Comparison of ENCODE assay signal across 17 cellular contexts in the genomic region with DNA sequence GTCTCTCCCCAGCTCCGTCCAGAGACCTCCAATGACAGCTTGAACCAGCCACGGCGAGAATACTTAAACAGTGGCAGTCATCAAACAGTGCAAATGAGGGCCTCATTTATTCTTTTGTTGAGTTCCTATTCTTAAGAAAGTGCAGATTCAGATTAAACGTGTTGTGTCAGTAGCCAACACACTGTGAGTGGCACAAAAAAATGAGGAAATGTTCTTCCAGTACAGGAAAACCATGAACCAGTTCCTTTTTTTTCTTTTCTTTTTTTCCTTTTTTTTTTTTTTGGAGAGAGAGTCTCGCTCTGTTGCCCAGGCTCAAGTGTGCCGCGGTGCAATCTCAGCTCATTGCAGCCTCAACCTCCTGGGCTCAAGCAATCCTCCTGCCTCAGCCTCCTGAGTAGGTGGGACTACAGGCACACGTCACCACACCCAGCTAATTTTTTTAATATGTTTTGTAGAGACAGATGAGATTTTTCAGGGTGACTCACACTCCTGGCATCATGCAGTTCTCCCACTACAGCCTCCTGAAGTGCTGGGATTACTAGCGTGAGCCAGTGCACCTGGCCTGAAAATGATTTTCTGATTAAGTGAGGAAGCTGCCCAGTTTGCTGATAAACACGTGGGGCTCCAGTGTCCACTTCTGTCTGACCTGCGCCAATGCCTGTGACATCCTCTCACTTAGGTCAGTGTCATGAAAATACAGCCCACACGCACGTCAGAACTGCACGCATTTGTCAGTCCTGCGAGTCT. TPM values are rescaled to one million over a fixed set of nuclear protein-coding genes. Genes with fewer than 3 reads are reported as not detected.
DNase-seq lines count a peak whose midpoint lies in the region; ATAC-seq and TF ChIP-seq lines count a peak whose summit lies in the region.
"Had no signal": no experiment of that assay in that cellular context is flagged by ENCODE, and none has a peak within 500 bp of the region (broad histone marks: within the 10 kb centered on the region; RNA-seq: fewer than 3 reads in every experiment).

No MANE protein-coding gene starts in this region.

- no peak overlapping the region for H3K4me3 ChIP-seq in mammary epithelial cell (replicated peaks in 1 of 3; ENCODE audit: insufficient read depth in 1 of 3, low read depth in 2 of 3, low read length in 3 of 3)
- no peak overlapping the region for H3K4me3 ChIP-seq in naive thymus-derived CD4-positive, alpha-beta T cell (ENCODE audit: low read length)
- H3K4me3 ChIP-seq: lower lobe of right lung, SK-N-MC, transverse colon had no signal

- H3K79me2 ChIP-seq in mammary epithelial cell (ENCODE audit: insufficient read depth, low read length), result no peaks in the 10 kb centered on the region

- DNase-seq in Calu3 (peak; percentile 35), LoVo (ENCODE audit: low spot score) (peak; percentile 20), mammary epithelial cell (peak; percentile 29), hepatic stellate cell (ENCODE audit: low spot score) (no peak), substantia nigra (lab: John Stamatoyannopoulos, UW) (no peak), COLO829 (ENCODE audit: low spot score) (no peak)
- DNase-seq in naive thymus-derived CD4-positive, alpha-beta T cell, result no peak
- DNase-seq: lower lobe of right lung; NCI-H1930; occipital lobe; stimulated activated CD4-positive, alpha-beta T cell treated with anti-CD3 and anti-CD28 coated beads, Interleukin-12 subunit alpha, Interleukin-12 subunit beta, amount 100 ng/mL, for 4 hours; transverse colon; WERI-Rb-1 had no signal

- no peak overlapping the region for H3K9ac ChIP-seq in mammary epithelial cell (ENCODE audit: insufficient read depth, low read length)

- no peaks in the 10 kb centered on the region for H3K9me3 Mint-ChIP-seq in Calu3 (ENCODE audit: low read depth, unreplicated experiment)
- H3K9me3 Mint-ChIP-seq in naive thymus-derived CD4-positive, alpha-beta T cell, result peaks cover 0 to 12% (median 5%) of the 10 kb centered on the region in 11 donors

- POLR2A ChIA-PET in naive thymus-derived CD4-positive, alpha-beta T cell (lab: Charles Lee), result no interaction called here

- BruUV-seq in Calu3 (replicated peaks; lab: Mats Ljungman, UMichigan) (no TSS peak), mammary epithelial cell (replicated peaks; lab: Mats Ljungman, UMichigan) (no TSS peak)

- TF ChIP-seq CTCF in Calu3 (IDR thresholded peaks at IDR 0.05; ENCODE audit: unreplicated experiment), result no peak
- TF ChIP-seq CTCF in mammary epithelial cell (conservative IDR thresholded peaks at IDR 0.05 in 1 of 2, IDR thresholded peaks at IDR 0.05 in 1 of 2; ENCODE audit: extremely low read depth in 1 of 2, insufficient read depth in 1 of 2, low read depth in 1 of 2, low read length in 2 of 2), result no peak

- H3K4me1 ChIP-seq in mammary epithelial cell (ENCODE audit: insufficient read depth, low read length), result no peaks in the 10 kb centered on the region
- H3K4me1 ChIP-seq in naive thymus-derived CD4-positive, alpha-beta T cell (ENCODE audit: control insufficient read depth in 2 of 2, insufficient read depth in 2 of 2, low read length in 2 of 2), result no peaks in the 10 kb centered on the region
- H3K4me1 ChIP-seq: lower lobe of right lung, transverse colon had no signal

- peaks cover 93% of the 10 kb centered on the region for H3K27me3 Mint-ChIP-seq in Calu3 (ENCODE audit: unreplicated experiment)
- peaks cover 0 to 11% (median 4%) of the 10 kb centered on the region in 5 donors for H3K27me3 Mint-ChIP-seq in naive thymus-derived CD4-positive, alpha-beta T cell

- WGBS in mammary epithelial cell (ENCODE audit: low coverage, missing lambda C conversion rate), result 73% methylated on average over 11 of the region's 15 CpGs

- CTCF ChIA-PET in Calu3 (lab: Charles Lee), result no interaction called here
- CTCF ChIA-PET in mammary epithelial cell (lab: Charles Lee; ENCODE audit: low non-redundant PET), result no interaction called here
- CTCF ChIA-PET in naive thymus-derived CD4-positive, alpha-beta T cell (lab: Charles Lee), result no interaction called here

- H3K4me2 ChIP-seq in mammary epithelial cell (ENCODE audit: insufficient read depth, low read depth, low read length), result no peak overlapping the region

- dilution Hi-C loops in mammary epithelial cell (cut with HindIII; ENCODE audit: low sequenced_read_pairs), result no loop called here

- in situ Hi-C loops in mammary epithelial cell (cut with MboI; ENCODE audit: low sequenced_read_pairs in 2 of 2), result no loop called here

- no peaks in the 10 kb centered on the region for H3K4me1 Mint-ChIP-seq in Calu3 (ENCODE audit: low read depth, unreplicated experiment)
- no peaks in the 10 kb centered on the region for H3K4me1 Mint-ChIP-seq in naive thymus-derived CD4-positive, alpha-beta T cell
- H3K4me1 Mint-ChIP-seq: B cell had no signal

- no peaks in the 10 kb centered on the region for H3K36me3 ChIP-seq in mammary epithelial cell (ENCODE audit: insufficient read depth, low read length)
- no peaks in the 10 kb centered on the region for H3K36me3 ChIP-seq in naive thymus-derived CD4-positive, alpha-beta T cell (ENCODE audit: control insufficient read depth in 2 of 3, insufficient read depth in 3 of 3, low read length in 3 of 3)
- H3K36me3 ChIP-seq: lower lobe of right lung, transverse colon, WERI-Rb-1 had no signal

- peaks cover 2% of the 10 kb centered on the region for H3K27me3 ChIP-seq in mammary epithelial cell (ENCODE audit: insufficient read depth, low read length)
- H3K27me3 ChIP-seq in naive thymus-derived CD4-positive, alpha-beta T cell (ENCODE audit: control insufficient read depth in 2 of 2, insufficient read depth in 2 of 2, low read length in 2 of 2), result no peaks in the 10 kb centered on the region

- H3K4me3 Mint-ChIP-seq in Calu3 (ENCODE audit: low read depth, unreplicated experiment), result no peak overlapping the region
- H3K4me3 Mint-ChIP-seq in naive thymus-derived CD4-positive, alpha-beta T cell, result no peak overlapping the region
- H3K4me3 Mint-ChIP-seq: B cell had no signal

- no peak overlapping the region for H3K27ac Mint-ChIP-seq in Calu3 (ENCODE audit: unreplicated experiment)
- no peak overlapping the region for H3K27ac Mint-ChIP-seq in naive thymus-derived CD4-positive, alpha-beta T cell
- H3K27ac Mint-ChIP-seq: B cell had no signal

- H2AFZ ChIP-seq in mammary epithelial cell (ENCODE audit: low read depth, low read length), result no peak overlapping the region

- no peaks in the 10 kb centered on the region for H3K9me3 ChIP-seq in mammary epithelial cell (replicated peaks; ENCODE audit: insufficient read depth, low read length)
- peaks cover 0 to 9% (median 0%) of the 10 kb centered on the region in 3 experiments for H3K9me3 ChIP-seq in naive thymus-derived CD4-positive, alpha-beta T cell (ENCODE audit: control insufficient read depth in 2 of 3, low read length in 3 of 3)
- H3K9me3 ChIP-seq: lower lobe of right lung, transverse colon had no signal

- no peaks in the 10 kb centered on the region for H3K36me3 Mint-ChIP-seq in Calu3 (ENCODE audit: insufficient read depth, unreplicated experiment)
- no peaks in the 10 kb centered on the region for H3K36me3 Mint-ChIP-seq in naive thymus-derived CD4-positive, alpha-beta T cell

- H4K20me1 ChIP-seq in mammary epithelial cell (ENCODE audit: insufficient read depth, low read length), result no peaks in the 10 kb centered on the region

- peak; percentile 31 for ATAC-seq in naive thymus-derived CD4-positive, alpha-beta T cell
- no peak for ATAC-seq in HG03175 (IDR thresholded peaks at IDR 0.05; ENCODE audit: unreplicated experiment)
- ATAC-seq: lower lobe of right lung had no signal

- intact Hi-C loops in Calu3 (cut with micrococcal nuclease; ENCODE audit: unreplicated experiment) (no loop called here), mammary epithelial cell (cut with micrococcal nuclease) (no loop called here)
- intact Hi-C loops in naive thymus-derived CD4-positive, alpha-beta T cell (cut with micrococcal nuclease), result no loop called here

- H3K27ac ChIP-seq in mammary epithelial cell (ENCODE audit: insufficient read depth, low read depth, low read length) (no peak overlapping the region), substantia nigra (ENCODE audit: low read depth, low read length, poor library complexity, severe bottlenecking) (no peak overlapping the region)
- no peak overlapping the region for H3K27ac ChIP-seq in naive thymus-derived CD4-positive, alpha-beta T cell (ENCODE audit: low read depth, low read length)
- H3K27ac ChIP-seq: epithelial cell of prostate, lower lobe of right lung, SK-N-MC, transverse colon, WERI-Rb-1 had no signal

RNA-seq across cellular contexts. Expression of gene SFSWAP, which starts 37.2 kb away (rescaled TPM):
- 68.4 and 74.2 TPM in 2 replicates for total RNA-seq in Calu3 (2022)
- 10 to 100 TPM; 19.8 to 41.6 TPM for total RNA-seq in mammary epithelial cell
- 10.0 TPM for polyA plus RNA-seq in mammary epithelial cell
- polyA minus RNA-seq in mammary epithelial cell, result 19.1 TPM
- total RNA-seq in naive thymus-derived CD4-positive, alpha-beta T cell, result 100 to 1,000 TPM in 2 of 5 experiments, 10 to 100 TPM in 3; 65.6 to 120 (median 98.4) TPM
- polyA plus RNA-seq in naive thymus-derived CD4-positive, alpha-beta T cell, result 10 to 100 TPM; 16.9 to 23.9 TPM

Comparison
In these comparisons a context has a peak if more than half of its experiments do, and no peak if none do; other contexts are left out.
1. DNase-seq: peak in Calu3 (single experiment), LoVo (single experiment) and mammary epithelial cell (single experiment); none in naive thymus-derived CD4-positive, alpha-beta T cell (0 of 9), hepatic stellate cell (single experiment), substantia nigra (0 of 49) and COLO829 (single experiment).